In the genomic region with DNA sequence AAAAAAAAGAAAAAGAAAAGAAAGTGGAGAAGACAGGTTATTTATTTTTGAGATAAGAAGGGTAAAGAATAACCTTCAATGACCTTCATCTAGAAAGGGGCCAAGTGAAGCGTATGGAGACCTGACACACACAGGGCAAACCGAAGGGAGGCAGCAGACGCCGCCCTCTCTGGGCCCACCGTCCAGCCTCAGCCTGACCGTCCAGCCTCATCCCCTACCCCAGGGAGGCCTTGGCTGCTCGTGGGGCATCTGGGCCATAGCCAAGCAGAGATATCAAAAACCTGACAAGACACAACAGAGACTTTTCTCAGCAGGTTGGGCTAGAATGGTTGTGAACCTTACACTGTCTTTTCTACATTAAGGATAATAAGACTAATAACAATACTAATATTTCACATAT, we compare ENCODE assay signal across 24 cellular contexts.
"Had no signal": no experiment of that assay in that cellular context is flagged by ENCODE, and none has a peak within 500 bp of the region (broad histone marks: within the 10 kb centered on the region; RNA-seq: fewer than 3 reads in every experiment).

No MANE protein-coding gene starts in this region.

- DNase-seq: hippocampal formation; left ventricle myocardium superior; lower lobe of right lung; mammary epithelial cell; mesendoderm; naive B cell; natural killer cell; nephron progenitor cell; occipital lobe; stimulated activated CD4-positive, alpha-beta T cell treated with anti-CD3 and anti-CD28 coated beads, Interleukin-4, amount 100 ng/mL, for 24 hours; stimulated activated naive CD4-positive, alpha-beta T cell; tibial artery; trophoblast cell; uterus had no signal

- ATAC-seq: left ventricle myocardium superior; lower lobe of right lung; natural killer cell; sciatic nerve; stimulated activated effector memory CD8-positive, alpha-beta T cell treated with anti-CD3 and anti-CD28 coated beads, Interleukin-12 subunit alpha, Interleukin-12 subunit beta, amount 100 ng/mL, for 72 hours had no signal

- H3K36me3 ChIP-seq: lower lobe of right lung, neural progenitor cell, neutrophil, right atrium auricular region, suprapubic skin, thoracic aorta, tibial artery, uterus had no signal

- H3K4me3 ChIP-seq: lower lobe of right lung, neural progenitor cell, right atrium auricular region, skin epidermis, suprapubic skin, thoracic aorta, tibial artery, uterus had no signal

- H3K27me3 ChIP-seq: neural progenitor cell, neutrophil, right atrium auricular region, suprapubic skin, tibial artery, uterus had no signal

- H3K9ac ChIP-seq: neural progenitor cell, parathyroid adenoma had no signal

- H3K27ac ChIP-seq: lower lobe of right lung, neural progenitor cell, neutrophil, parathyroid adenoma, right atrium auricular region, skin epidermis, suprapubic skin, thoracic aorta, tibial artery, uterus had no signal

- H3K9me3 ChIP-seq: lower lobe of right lung, neutrophil, right atrium auricular region, suprapubic skin, thoracic aorta, tibial artery, uterus had no signal

- FAIRE-seq: keratinocyte had no signal
